15 cellular contexts compared by ENCODE assay signal in genomic region chr5:82817897-82818676, GRCh38.
DNase-seq lines count a peak whose midpoint lies in the region; ATAC-seq and TF ChIP-seq lines count a peak whose summit lies in the region.
"Had no signal": no experiment of that assay in that cellular context is flagged by ENCODE, and none has a peak within 500 bp of the region (broad histone marks: within the 10 kb centered on the region; RNA-seq: fewer than 3 reads in every experiment).

No MANE protein-coding gene starts in this region.

- H3K27me3 Mint-ChIP-seq in activated CD8-positive, alpha-beta T cell treated with anti-CD3 and anti-CD28 coated beads for 36 hours = no peaks in the 10 kb centered on the region
- H3K27me3 Mint-ChIP-seq in activated CD8-positive, alpha-beta T cell treated with anti-CD3 and anti-CD28 coated beads, Interleukin-2, amount 10 ng/mL, durations not matched to agents 7 days and 5 days (ENCODE audit: low read depth) = no peaks in the 10 kb centered on the region

- intact Hi-C loops in activated CD8-positive, alpha-beta T cell treated with anti-CD3 and anti-CD28 coated beads for 36 hours (cut with micrococcal nuclease) = no loop called here

- DNase-seq in activated CD8-positive, alpha-beta T cell treated with anti-CD3 and anti-CD28 coated beads for 36 hours = peak; percentile 33
- DNase-seq in activated CD8-positive, alpha-beta T cell treated with anti-CD3 and anti-CD28 coated beads, Interleukin-2, amount 10 ng/mL, durations not matched to agents 7 days and 5 days = no peak
- DNase-seq in stimulated activated naive CD8-positive, alpha-beta T cell treated with anti-CD3 and anti-CD28 coated beads, Interleukin-15, Interleukin-2, amounts not matched to agents 100 U/mL and 50 U/mL, for 24 hours = no peak
- no peak for DNase-seq in NCI-H69 (lab: John Stamatoyannopoulos, UW)
- no peak for DNase-seq in effector CD8-positive, alpha-beta T cell (lab: John Stamatoyannopoulos, UW)
- no peak for DNase-seq in GOT3 (lab: John Stamatoyannopoulos, UW)
- DNase-seq: 8988T, C1 segment of cervical spinal cord, EL, KG1, NCI-H1092, NCI-H1694, NCI-H748 treated with DMSO at 0.1 percent for 48 hours had no signal

- no peaks in the 10 kb centered on the region for H3K36me3 Mint-ChIP-seq in activated CD8-positive, alpha-beta T cell treated with anti-CD3 and anti-CD28 coated beads for 36 hours (ENCODE audit: low read depth)
- H3K36me3 Mint-ChIP-seq in activated CD8-positive, alpha-beta T cell treated with anti-CD3 and anti-CD28 coated beads, Interleukin-2, amount 10 ng/mL, durations not matched to agents 7 days and 5 days (ENCODE audit: low read depth) = no peaks in the 10 kb centered on the region

- H3K9me3 Mint-ChIP-seq in activated CD8-positive, alpha-beta T cell treated with anti-CD3 and anti-CD28 coated beads for 36 hours = no peaks in the 10 kb centered on the region
- H3K9me3 Mint-ChIP-seq in activated CD8-positive, alpha-beta T cell treated with anti-CD3 and anti-CD28 coated beads, Interleukin-2, amount 10 ng/mL, durations not matched to agents 7 days and 5 days (ENCODE audit: insufficient read depth) = no peaks in the 10 kb centered on the region

- CTCF ChIA-PET in activated CD8-positive, alpha-beta T cell treated with anti-CD3 and anti-CD28 coated beads for 36 hours (lab: Charles Lee) = no interaction called here
- CTCF ChIA-PET in activated CD8-positive, alpha-beta T cell treated with anti-CD3 and anti-CD28 coated beads, Interleukin-2, amount 10 ng/mL, durations not matched to agents 7 days and 5 days (lab: Charles Lee) = no interaction called here

- TF ChIP-seq CTCF in activated CD8-positive, alpha-beta T cell treated with anti-CD3 and anti-CD28 coated beads for 36 hours (IDR thresholded peaks at IDR 0.05) = no peak

- peak; percentile 74 for ATAC-seq in activated CD8-positive, alpha-beta T cell treated with anti-CD3 and anti-CD28 coated beads for 36 hours
- no peak for ATAC-seq in activated CD8-positive, alpha-beta T cell treated with anti-CD3 and anti-CD28 coated beads, Interleukin-2, amount 10 ng/mL, durations not matched to agents 7 days and 5 days
- ATAC-seq in GM18909 (IDR thresholded peaks at IDR 0.05; ENCODE audit: poor library complexity, unreplicated experiment) (peak; percentile 19), HG02852 (IDR thresholded peaks at IDR 0.05; ENCODE audit: unreplicated experiment) (peak; percentile 33)
- peak; percentile 46 for ATAC-seq in stimulated activated naive CD8-positive, alpha-beta T cell treated with anti-CD3 and anti-CD28 coated beads, Interleukin-15, Interleukin-2, amounts not matched to agents 100 U/mL and 50 U/mL, for 24 hours

- H3K27ac Mint-ChIP-seq in activated CD8-positive, alpha-beta T cell treated with anti-CD3 and anti-CD28 coated beads for 36 hours = no peak overlapping the region
- H3K27ac Mint-ChIP-seq in activated CD8-positive, alpha-beta T cell treated with anti-CD3 and anti-CD28 coated beads, Interleukin-2, amount 10 ng/mL, durations not matched to agents 7 days and 5 days = no peak overlapping the region

- no peak overlapping the region for H3K4me3 Mint-ChIP-seq in activated CD8-positive, alpha-beta T cell treated with anti-CD3 and anti-CD28 coated beads for 36 hours
- H3K4me3 Mint-ChIP-seq in activated CD8-positive, alpha-beta T cell treated with anti-CD3 and anti-CD28 coated beads, Interleukin-2, amount 10 ng/mL, durations not matched to agents 7 days and 5 days = no peak overlapping the region

- peaks cover 21% of the 10 kb centered on the region for H3K4me1 Mint-ChIP-seq in activated CD8-positive, alpha-beta T cell treated with anti-CD3 and anti-CD28 coated beads for 36 hours (ENCODE audit: low read depth)
- H3K4me1 Mint-ChIP-seq in activated CD8-positive, alpha-beta T cell treated with anti-CD3 and anti-CD28 coated beads, Interleukin-2, amount 10 ng/mL, durations not matched to agents 7 days and 5 days (ENCODE audit: low read depth) = peaks cover 8% of the 10 kb centered on the region

- POLR2A ChIA-PET in activated CD8-positive, alpha-beta T cell treated with anti-CD3 and anti-CD28 coated beads for 36 hours (lab: Charles Lee) = no interaction called here
- POLR2A ChIA-PET in activated CD8-positive, alpha-beta T cell treated with anti-CD3 and anti-CD28 coated beads, Interleukin-2, amount 10 ng/mL, durations not matched to agents 7 days and 5 days (lab: Charles Lee) = no interaction called here
